Comparison of ENCODE assay signal across 28 cellular contexts in the genomic region with DNA sequence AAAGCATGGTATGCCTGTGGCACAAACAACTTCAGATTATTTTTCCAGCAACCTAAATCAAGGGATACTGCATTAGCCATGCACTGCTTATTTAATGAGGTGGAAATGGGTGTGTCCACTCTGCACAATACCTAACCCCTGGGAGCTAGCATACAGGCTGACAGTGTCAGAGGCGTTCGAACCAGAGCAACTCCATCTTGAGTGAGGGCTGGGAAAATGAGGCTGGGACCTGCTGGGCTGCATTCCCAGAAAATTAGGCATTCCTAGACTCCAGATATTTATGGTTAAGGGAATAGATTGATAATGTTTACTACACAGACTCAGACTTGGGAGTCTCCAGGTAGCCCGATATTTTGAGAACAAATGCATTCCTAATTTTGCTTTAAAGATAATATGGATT. TPM values are rescaled to one million over a fixed set of nuclear protein-coding genes. Genes with fewer than 3 reads are reported as not detected.
"Had no signal": no experiment of that assay in that cellular context is flagged by ENCODE, and none has a peak within 500 bp of the region (broad histone marks: within the 10 kb centered on the region; RNA-seq: fewer than 3 reads in every experiment).

No MANE protein-coding gene starts in this region.

- H3K27me3 Mint-ChIP-seq: activated naive CD4-positive, alpha-beta T cell treated with anti-CD3 and anti-CD28 coated beads, Interleukin-2, amount 50 U/mL, for 24 hours; activated naive CD8-positive, alpha-beta T cell treated with anti-CD3 and anti-CD28 coated beads, Interleukin-2, amount 50 U/mL, for 24 hours had no signal

- H3K4me3 ChIP-seq: ascending aorta, body of pancreas, K562, SJSA1 had no signal

- H3K27ac ChIP-seq: body of pancreas had no signal

- H3K9me3 ChIP-seq: ascending aorta, body of pancreas, SJSA1 had no signal

- ATAC-seq: activated CD4-positive, CD25-positive, alpha-beta regulatory T cell treated with anti-CD3 and anti-CD28 coated beads, Interleukin-2, amount 50 U/mL, for 24 hours; activated CD8-positive, alpha-beta T cell treated with anti-CD3 and anti-CD28 coated beads for 36 hours; activated naive CD8-positive, alpha-beta T cell treated with anti-CD3 and anti-CD28 coated beads, Interleukin-2, amount 50 U/mL, for 24 hours; body of pancreas; K562; PC-3; SK-N-SH treated with all-trans-retinoic acid at 6 μM for 48 hours had no signal

- H3K27ac Mint-ChIP-seq: activated CD8-positive, alpha-beta T cell treated with anti-CD3 and anti-CD28 coated beads for 36 hours; activated naive CD4-positive, alpha-beta T cell treated with anti-CD3 and anti-CD28 coated beads, Interleukin-2, amount 50 U/mL, for 24 hours; activated naive CD8-positive, alpha-beta T cell treated with anti-CD3 and anti-CD28 coated beads, Interleukin-2, amount 50 U/mL, for 24 hours; T-helper 2 cell treated with Interferon-gamma antibody and Interleukin-4, amounts not matched to agents 5 μg/mL and 100 μg/mL, for 36 hours had no signal

- DNase-seq: activated CD4-positive, alpha-beta T cell treated with anti-CD3 and anti-CD28 coated beads for 4 hours; activated CD8-positive, alpha-beta memory T cell treated with anti-CD3 and anti-CD28 coated beads, Interleukin-2, amount 50 U/mL, for 4 hours; activated CD8-positive, alpha-beta T cell treated with anti-CD3 and anti-CD28 coated beads for 36 hours; activated effector memory CD4-positive, alpha-beta T cell treated with Interleukin-2 at 50 U/mL for 16 hours; activated naive CD4-positive, alpha-beta T cell; activated naive CD8-positive, alpha-beta T cell treated with anti-CD3 and anti-CD28 coated beads, Interleukin-2, amount 50 U/mL, for 24 hours; activated T-cell treated with anti-CD3 and anti-CD28 coated beads, Interleukin-2, amount 50 U/mL, for 1 hour; amniotic stem cell; body of pancreas; Karpas-422; NCI-H146; NCI-H187 treated with DMSO at 0.1 percent for 48 hours; NCI-H2081 treated with DMSO at 0.1 percent for 48 hours; NCI-H2227 treated with DMSO at 0.1 percent for 48 hours; NCI-H446 treated with DMSO at 0.1 percent for 48 hours; NCI-H524 treated with DMSO at 0.1 percent for 48 hours; NK-92 treated with Interleukin-12 subunit alpha and Interleukin-12 subunit beta, amount 100 ng/mL, for 24 hours; PC-3; SHP77; SW 1271 had no signal

- H3K4me3 Mint-ChIP-seq: activated CD8-positive, alpha-beta T cell treated with anti-CD3 and anti-CD28 coated beads for 36 hours; activated naive CD4-positive, alpha-beta T cell treated with anti-CD3 and anti-CD28 coated beads, Interleukin-2, amount 50 U/mL, for 24 hours; activated naive CD8-positive, alpha-beta T cell treated with anti-CD3 and anti-CD28 coated beads, Interleukin-2, amount 50 U/mL, for 24 hours; T-helper 2 cell treated with Interferon-gamma antibody and Interleukin-4, amounts not matched to agents 5 μg/mL and 100 μg/mL, for 36 hours had no signal

- H3K36me3 ChIP-seq: ascending aorta, SJSA1 had no signal

- H3K9me3 Mint-ChIP-seq: activated CD8-positive, alpha-beta T cell treated with anti-CD3 and anti-CD28 coated beads for 36 hours; activated naive CD4-positive, alpha-beta T cell treated with anti-CD3 and anti-CD28 coated beads, Interleukin-2, amount 50 U/mL, for 24 hours; activated naive CD8-positive, alpha-beta T cell treated with anti-CD3 and anti-CD28 coated beads, Interleukin-2, amount 50 U/mL, for 24 hours; T-helper 2 cell treated with Interferon-gamma antibody and Interleukin-4, amounts not matched to agents 5 μg/mL and 100 μg/mL, for 36 hours had no signal

- H3K4me1 Mint-ChIP-seq: activated naive CD4-positive, alpha-beta T cell treated with anti-CD3 and anti-CD28 coated beads, Interleukin-2, amount 50 U/mL, for 24 hours; activated naive CD8-positive, alpha-beta T cell treated with anti-CD3 and anti-CD28 coated beads, Interleukin-2, amount 50 U/mL, for 24 hours had no signal

- H3K36me3 Mint-ChIP-seq: activated naive CD4-positive, alpha-beta T cell treated with anti-CD3 and anti-CD28 coated beads, Interleukin-2, amount 50 U/mL, for 24 hours had no signal

- H3K27me3 ChIP-seq: ascending aorta, body of pancreas, SJSA1 had no signal

RNA-seq across cellular contexts. Expression of a gene that starts 2.8 kb away (rescaled TPM):
- total RNA-seq: activated CD8-positive, alpha-beta T cell treated with anti-CD3 and anti-CD28 coated beads for 36 hours; K562; T-helper 1 cell treated with Interleukin-12 subunit alpha and Interleukin-12 subunit beta and Interleukin-4 antibody, amounts not matched to agents 30 ng/mL and 1 ng/mL, for 36 hours had no signal
- polyA plus RNA-seq: K562 had no signal
